Comparison of ENCODE assay signal across 9 cellular contexts in the genomic region with DNA sequence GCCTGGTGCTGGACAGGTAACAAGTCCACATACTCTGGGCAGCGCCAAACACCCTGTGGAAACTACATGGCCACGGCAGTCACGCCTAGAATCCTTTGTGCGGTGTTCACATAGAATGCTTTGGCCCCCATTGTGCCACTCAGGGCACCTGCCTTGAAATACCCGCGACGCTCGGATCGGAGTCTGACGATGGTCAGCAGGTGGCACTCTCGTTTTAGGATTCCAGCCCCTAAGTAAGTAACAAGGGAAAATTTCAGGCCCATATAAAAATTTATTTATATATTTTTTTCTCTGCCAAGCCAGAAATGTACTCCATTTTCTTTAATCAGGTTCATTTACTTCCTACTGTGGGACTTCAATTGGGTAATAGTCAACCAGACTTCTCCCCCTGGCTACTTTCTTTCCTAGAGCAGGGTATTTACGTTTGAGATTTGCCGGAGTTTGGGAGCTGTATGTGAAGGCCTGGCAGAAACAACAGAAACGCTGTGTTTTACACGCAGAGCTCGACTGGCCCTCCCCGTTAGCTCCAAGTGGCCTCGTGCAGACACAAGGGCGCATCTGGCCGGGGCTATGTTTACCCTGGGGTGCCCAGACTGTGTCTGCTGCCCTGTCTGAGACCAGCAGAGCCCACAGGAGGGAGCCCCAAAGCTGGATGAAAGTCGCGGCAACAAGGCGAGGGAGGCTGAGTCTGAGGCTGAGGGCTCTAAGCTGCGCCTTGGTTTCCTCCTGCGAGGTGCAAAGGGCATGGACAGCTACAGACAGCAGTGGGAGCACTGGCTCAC. TPM values are rescaled to one million over a fixed set of nuclear protein-coding genes. Genes with fewer than 3 reads are reported as not detected.
DNase-seq lines count a peak whose midpoint lies in the region; ATAC-seq and TF ChIP-seq lines count a peak whose summit lies in the region.
"Had no signal": no experiment of that assay in that cellular context is flagged by ENCODE, and none has a peak within 500 bp of the region (broad histone marks: within the 10 kb centered on the region; RNA-seq: fewer than 3 reads in every experiment).

No MANE protein-coding gene starts in this region.

- H3K9ac ChIP-seq in trophoblast cell (ENCODE audit: low read length): no peak overlapping the region

- H3K14ac ChIP-seq in trophoblast cell (ENCODE audit: low read length): no peak overlapping the region

- peak; percentile 26 for ATAC-seq in activated T-helper 17 cell treated with anti-CD3 and anti-CD28 coated beads, Interleukin-2, amount 50 U/mL, for 72 hours (replicated peaks)
- ATAC-seq in GM18873 (IDR thresholded peaks at IDR 0.05; ENCODE audit: low FRiP score, unreplicated experiment): no peak

- intact Hi-C loops in CD14-positive monocyte (cut with micrococcal nuclease) (no loop called here), head of caudate nucleus (cut with DNase I) (loop anchor here (2.0 to 5.0 kb wide), 2 partner anchors 294 to 1210 kb away; partner anchors contain the start of gene PTPRM)

- no CpG with 5 or more reads among the region's 25 CpGs for WGBS in trophoblast cell (ENCODE audit: extremely low coverage, insufficient coverage, insufficient read length)

- H3K4me3 Mint-ChIP-seq in CD14-positive monocyte: peak overlapping the region; percentile 68 to 89
- H3K4me3 Mint-ChIP-seq in activated T-helper 17 cell treated with anti-CD3 and anti-CD28 coated beads, Interleukin-2, amount 50 U/mL, for 72 hours: no peak overlapping the region
- H3K4me3 Mint-ChIP-seq: memory B cell had no signal

- H3K79me1 ChIP-seq in trophoblast cell (ENCODE audit: low read length): no peaks in the 10 kb centered on the region

- H3K36me3 Mint-ChIP-seq in CD14-positive monocyte: no peaks in the 10 kb centered on the region
- no peaks in the 10 kb centered on the region for H3K36me3 Mint-ChIP-seq in activated T-helper 17 cell treated with anti-CD3 and anti-CD28 coated beads, Interleukin-2, amount 50 U/mL, for 72 hours (ENCODE audit: low read depth)
- H3K36me3 Mint-ChIP-seq: memory B cell had no signal

- H3K27me3 ChIP-seq in trophoblast cell (ENCODE audit: insufficient read depth, low read length): no peaks in the 10 kb centered on the region

- no peak overlapping the region for H3K4ac ChIP-seq in trophoblast cell (ENCODE audit: low read depth, low read length)

- H3K36me3 ChIP-seq in trophoblast cell (ENCODE audit: control insufficient read depth in 1 of 2, insufficient read depth in 2 of 2, low read length in 2 of 2): no peaks in the 10 kb centered on the region

- no peak overlapping the region for H2BK12ac ChIP-seq in trophoblast cell (ENCODE audit: low read length)

- no peak overlapping the region for H3K4me3 ChIP-seq in trophoblast cell (ENCODE audit: low read depth, low read length)

- H2BK120ac ChIP-seq in trophoblast cell (ENCODE audit: insufficient read depth, low read length, poor library complexity): no peak overlapping the region

- no peaks in the 10 kb centered on the region for H3K9me3 ChIP-seq in trophoblast cell (ENCODE audit: insufficient read depth, low read depth, low read length)

- TF ChIP-seq CTCF in CD14-positive monocyte (IDR thresholded peaks at IDR 0.05): peak; percentile 43

- H2BK5ac ChIP-seq in trophoblast cell (ENCODE audit: low read depth, low read length, poor library complexity): no peak overlapping the region

- H3K18ac ChIP-seq in trophoblast cell (ENCODE audit: low read length): no peak overlapping the region

- no peak overlapping the region for H4K91ac ChIP-seq in trophoblast cell (ENCODE audit: low read depth, low read length)

- DNase-seq in CD14-positive monocyte (ENCODE audit: low spot score) (no peak), LoVo (ENCODE audit: low spot score) (peak; percentile 10), head of caudate nucleus (peak; percentile 64 to 90 (median 78)), trophoblast cell (peak; percentile 65 to 89), DMS79 treated with DMSO at 0.1 percent for 48 hours (lab: John Stamatoyannopoulos, UW) (no peak)
- DNase-seq in effector CD8-positive, alpha-beta T cell (lab: John Stamatoyannopoulos, UW): no peak

- peaks cover 22% of the 10 kb centered on the region for H3K4me1 Mint-ChIP-seq in CD14-positive monocyte
- H3K4me1 Mint-ChIP-seq in activated T-helper 17 cell treated with anti-CD3 and anti-CD28 coated beads, Interleukin-2, amount 50 U/mL, for 72 hours: no peaks in the 10 kb centered on the region
- H3K4me1 Mint-ChIP-seq: memory B cell had no signal

- H2AFZ ChIP-seq in trophoblast cell (ENCODE audit: insufficient read depth, low read length, poor library complexity): peak overlapping the region; percentile 38

- no peak overlapping the region for H3K27ac ChIP-seq in trophoblast cell (ENCODE audit: low read depth, low read length)

- peak overlapping the region in 5 of 7 donors; percentile 81 to 91 (median 87) for H3K27ac Mint-ChIP-seq in CD14-positive monocyte
- no peak overlapping the region for H3K27ac Mint-ChIP-seq in activated T-helper 17 cell treated with anti-CD3 and anti-CD28 coated beads, Interleukin-2, amount 50 U/mL, for 72 hours
- H3K27ac Mint-ChIP-seq: memory B cell had no signal

- H2AK5ac ChIP-seq in trophoblast cell (ENCODE audit: low read length): no peak overlapping the region

- H3K23ac ChIP-seq in trophoblast cell (ENCODE audit: low read length): no peak overlapping the region

- peak overlapping the region; percentile 20 for H3K4me2 ChIP-seq in trophoblast cell (ENCODE audit: low read length)

- H3K79me2 ChIP-seq in trophoblast cell (ENCODE audit: control insufficient read depth, insufficient read depth, low read length, poor library complexity): no peaks in the 10 kb centered on the region

- H3K4me1 ChIP-seq in trophoblast cell (ENCODE audit: control insufficient read depth in 1 of 2, insufficient read depth in 2 of 2, low read length in 2 of 2): no peaks in the 10 kb centered on the region

- H3K9me3 Mint-ChIP-seq in CD14-positive monocyte: peaks cover 0 to 2% (median 0%) of the 10 kb centered on the region in 7 donors
- no peaks in the 10 kb centered on the region for H3K9me3 Mint-ChIP-seq in activated T-helper 17 cell treated with anti-CD3 and anti-CD28 coated beads, Interleukin-2, amount 50 U/mL, for 72 hours

- no peak overlapping the region for H4K8ac ChIP-seq in trophoblast cell (ENCODE audit: low read depth, low read length)

- H3K27me3 Mint-ChIP-seq in CD14-positive monocyte (ENCODE audit: low read depth in 3 of 3): peaks cover 0 to 6% (median 4%) of the 10 kb centered on the region in 3 donors
- H3K27me3 Mint-ChIP-seq in activated T-helper 17 cell treated with anti-CD3 and anti-CD28 coated beads, Interleukin-2, amount 50 U/mL, for 72 hours: peaks cover 4% of the 10 kb centered on the region
- H3K27me3 Mint-ChIP-seq: memory B cell had no signal

- no peak overlapping the region for H4K12ac ChIP-seq in trophoblast cell (ENCODE audit: low read depth, low read length)

RNA-seq across cellular contexts. Expression of gene LRRC30, which starts 41.6 kb away (rescaled TPM):
- not detected for polyA plus RNA-seq in CD14-positive monocyte
- total RNA-seq in activated T-helper 17 cell treated with anti-CD3 and anti-CD28 coated beads, Interleukin-2, amount 50 U/mL, for 72 hours: not detected
- polyA plus RNA-seq in trophoblast cell (2013): not detected in 2 replicates

Comparison
In these comparisons a context has a peak if more than half of its experiments do, and no peak if none do; other contexts are left out.
1. DNase-seq: peak in LoVo (single experiment), head of caudate nucleus (42 of 42) and trophoblast cell (2 of 2); none in CD14-positive monocyte (single experiment), effector CD8-positive, alpha-beta T cell (single experiment) and DMS79 treated with DMSO at 0.1 percent for 48 hours (single experiment).